In the genomic region with DNA sequence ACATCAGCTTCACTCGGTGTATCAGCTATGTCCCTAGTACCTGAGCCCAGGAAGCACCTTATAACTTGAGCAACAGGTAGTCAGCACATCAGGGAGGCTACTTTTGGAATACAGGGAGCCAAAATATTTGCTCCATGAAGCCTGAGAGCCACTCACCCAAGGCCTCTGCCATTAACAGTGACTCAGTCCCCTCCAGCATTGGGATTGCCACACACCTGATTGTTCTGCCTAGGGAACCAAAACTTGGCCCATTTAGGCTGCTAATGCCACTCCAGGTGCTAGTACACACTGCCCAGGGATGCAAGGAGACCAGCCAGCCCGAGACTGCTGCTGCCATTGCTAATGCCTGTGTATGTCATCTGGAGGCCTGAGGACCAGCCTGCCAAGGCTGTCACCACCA, we compare ENCODE assay signal across 17 cellular contexts.
DNase-seq lines count a peak whose midpoint lies in the region; ATAC-seq and TF ChIP-seq lines count a peak whose summit lies in the region.
"Had no signal": no experiment of that assay in that cellular context is flagged by ENCODE, and none has a peak within 500 bp of the region (broad histone marks: within the 10 kb centered on the region; RNA-seq: fewer than 3 reads in every experiment).

No MANE protein-coding gene starts in this region.

- no peak for TF ChIP-seq CTCF in mammary epithelial cell (conservative IDR thresholded peaks at IDR 0.05 in 1 of 2, IDR thresholded peaks at IDR 0.05 in 1 of 2; ENCODE audit: extremely low read depth in 1 of 2, insufficient read depth in 1 of 2, low read depth in 1 of 2, low read length in 2 of 2)

- H3K79me2 ChIP-seq in mammary epithelial cell (ENCODE audit: insufficient read depth, low read length), result no peaks in the 10 kb centered on the region

- ATAC-seq in esophagus mucosa (peak; percentile 51), GM19023 (IDR thresholded peaks at IDR 0.05; ENCODE audit: unreplicated experiment) (no peak)
- ATAC-seq: HCT116 had no signal

- in situ Hi-C loops in mammary epithelial cell (cut with MboI; ENCODE audit: low sequenced_read_pairs in 2 of 2), result no loop called here

- intact Hi-C loops in mammary epithelial cell (cut with micrococcal nuclease), result no loop called here

- no peak overlapping the region for H3K4me3 ChIP-seq in mammary epithelial cell (replicated peaks in 1 of 3; ENCODE audit: insufficient read depth in 1 of 3, low read depth in 2 of 3, low read length in 3 of 3)
- H3K4me3 ChIP-seq: GM23248 had no signal

- CTCF ChIA-PET in mammary epithelial cell (lab: Charles Lee; ENCODE audit: low non-redundant PET), result no interaction called here

- no TSS peak for BruUV-seq in mammary epithelial cell (replicated peaks; lab: Mats Ljungman, UMichigan)

- H3K4me1 ChIP-seq in mammary epithelial cell (ENCODE audit: insufficient read depth, low read length), result no peaks in the 10 kb centered on the region

- no peaks in the 10 kb centered on the region for H4K20me1 ChIP-seq in mammary epithelial cell (ENCODE audit: insufficient read depth, low read length)

- no peak overlapping the region for H3K9ac ChIP-seq in mammary epithelial cell (ENCODE audit: insufficient read depth, low read length)
- H3K9ac ChIP-seq: GM23248 had no signal

- no peak overlapping the region for H2AFZ ChIP-seq in mammary epithelial cell (ENCODE audit: low read depth, low read length)
- H2AFZ ChIP-seq: GM23248 had no signal

- H3K27ac ChIP-seq in mammary epithelial cell (ENCODE audit: insufficient read depth, low read depth, low read length), result no peak overlapping the region
- H3K27ac ChIP-seq: GM23248 had no signal

- no peaks in the 10 kb centered on the region for H3K36me3 ChIP-seq in mammary epithelial cell (ENCODE audit: insufficient read depth, low read length)

- H3K27me3 ChIP-seq in mammary epithelial cell (ENCODE audit: insufficient read depth, low read length), result no peaks in the 10 kb centered on the region

- no peaks in the 10 kb centered on the region for H3K9me3 ChIP-seq in mammary epithelial cell (replicated peaks; ENCODE audit: insufficient read depth, low read length)

- 71% methylated on average over 2 of the region's 2 CpGs for WGBS in mammary epithelial cell (ENCODE audit: low coverage, missing lambda C conversion rate)

- no peak overlapping the region for H3K4me2 ChIP-seq in mammary epithelial cell (ENCODE audit: insufficient read depth, low read depth, low read length)

- dilution Hi-C loops in mammary epithelial cell (cut with HindIII; ENCODE audit: low sequenced_read_pairs), result no loop called here

- peak; percentile 44 for DNase-seq in M059J (ENCODE audit: low read depth)
- peak; percentile 6 for DNase-seq in mammary epithelial cell
- DNase-seq in renal cortical epithelial cell (ENCODE audit: low read depth), result peak; percentile 16
- DNase-seq in activated CD4-positive, CD25-positive, alpha-beta regulatory T cell (lab: John Stamatoyannopoulos, UW), result no peak
- DNase-seq in dermis blood vessel endothelial cell, result no peak
- DNase-seq: C1 segment of cervical spinal cord; Calu3; CD4-positive, alpha-beta memory T cell; COR-L47; DMS53; DMS79 treated with DMSO at 0.1 percent for 48 hours; GF-D8; GM23248; H7 had no signal

Comparison
In these comparisons a context has a peak if more than half of its experiments do, and no peak if none do; other contexts are left out.
1. DNase-seq: peak in M059J (single experiment), mammary epithelial cell (single experiment) and renal cortical epithelial cell (single experiment); none in activated CD4-positive, CD25-positive, alpha-beta regulatory T cell (0 of 4) and dermis blood vessel endothelial cell (single experiment).